Comparison of ENCODE assay signal across 1 cellular context in the genomic region with DNA sequence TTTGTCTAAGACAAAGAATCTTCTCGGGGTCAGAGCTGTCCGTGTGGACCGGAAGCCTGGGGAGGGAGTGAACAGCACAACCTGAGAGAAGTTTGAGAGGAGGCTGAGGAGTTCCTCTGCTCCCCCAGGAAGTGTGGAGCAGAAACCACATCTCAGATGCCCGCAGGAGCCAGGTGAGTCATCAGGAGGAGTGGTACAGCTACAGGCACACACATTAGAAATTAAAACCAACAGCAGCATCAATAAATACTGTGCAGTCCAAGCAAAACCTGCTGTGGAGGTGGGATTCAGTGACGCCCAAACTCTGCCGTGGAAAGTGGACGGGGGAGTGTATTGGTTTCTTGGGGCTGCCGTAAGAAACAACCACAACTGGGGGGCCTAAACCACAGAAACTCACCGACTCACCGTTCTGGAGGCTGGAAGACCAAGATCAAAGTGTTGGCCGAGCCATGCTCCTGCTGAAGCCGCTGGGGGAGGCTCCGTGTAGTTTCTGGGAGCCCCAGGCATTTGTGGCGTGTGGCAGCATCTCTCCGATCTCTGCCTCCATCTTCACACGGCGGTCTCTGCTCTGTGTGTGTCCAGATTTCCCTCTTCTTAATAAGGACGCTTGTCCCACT.
TF ChIP-seq lines count a peak whose summit lies in the region.

No MANE protein-coding gene starts in this region.

TF ChIP-seq in IMR-90, 13 proteins besides CTCF, POLR2A, EP300 and RAD21:
- no peak for TF ChIP-seq CHD1 (IDR thresholded peaks at IDR 0.05; ENCODE audit: low read depth, low read length)
- no peak for TF ChIP-seq MAFK (IDR thresholded peaks at IDR 0.05; ENCODE audit: low read depth, low read length)
- TF ChIP-seq CEBPB (IDR thresholded peaks at IDR 0.05; ENCODE audit: low read depth, low read length): no peak
- no peak for TF ChIP-seq RCOR1 (IDR thresholded peaks at IDR 0.05; ENCODE audit: insufficient replicate concordance, low read length)
- TF ChIP-seq MAZ (IDR thresholded peaks at IDR 0.05; ENCODE audit: borderline replicate concordance, low read depth, low read length): no peak
